Comparison of ENCODE assay signal across 2 cellular contexts in the genomic region with DNA sequence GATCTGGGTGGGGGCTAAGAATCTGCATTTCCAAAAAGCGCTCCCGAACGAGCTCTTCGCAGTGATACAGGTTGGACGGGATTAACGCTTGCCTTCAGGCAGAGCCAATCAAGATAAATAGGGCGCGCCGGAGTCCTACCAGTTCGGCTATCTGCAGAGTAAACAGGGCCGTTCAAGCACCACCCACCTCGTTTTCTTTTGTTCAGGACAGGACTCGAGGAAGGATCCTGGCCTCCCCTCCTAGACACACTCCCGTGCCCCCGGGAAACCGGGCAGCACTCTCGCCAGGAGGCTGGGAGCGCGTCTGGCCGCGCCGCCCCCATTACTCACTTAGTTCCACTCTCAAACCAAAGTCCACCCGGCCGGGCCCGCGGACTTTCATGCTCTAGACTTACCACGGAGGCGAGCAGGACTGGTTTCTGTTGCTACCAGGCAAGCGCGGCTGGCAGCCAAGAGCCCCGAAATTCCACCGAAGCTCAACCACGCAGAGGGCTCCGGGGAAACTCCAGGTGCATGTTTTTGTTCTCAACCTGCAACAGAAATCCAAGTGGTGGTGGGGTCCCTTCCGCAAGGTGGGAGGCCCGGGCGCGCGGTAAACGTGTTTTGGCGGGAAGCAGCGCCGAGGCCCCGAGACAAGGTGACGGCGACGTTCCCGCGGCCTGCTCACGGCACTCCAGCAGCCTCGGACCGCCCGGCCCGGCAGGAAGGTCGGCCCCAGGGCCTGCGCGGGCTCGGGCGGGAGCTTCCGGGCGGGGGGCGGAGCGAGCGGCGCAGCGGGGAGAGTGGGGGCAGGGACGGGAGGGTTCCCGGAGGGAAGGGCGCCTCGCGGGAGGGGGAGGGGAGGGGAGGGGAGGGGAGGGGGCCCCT.
TF ChIP-seq lines count a peak whose summit lies in the region.

No MANE protein-coding gene starts in this region.

TF ChIP-seq in A549, 52 proteins besides CTCF, POLR2A, EP300 and RAD21 (continued from another document):
- TF ChIP-seq HOXA7 (CRISPR knock-in tag; IDR thresholded peaks at IDR 0.05), result no peak
- 0 out of 2 replicates have a peak, but pooled peaks have one; percentile 16 for TF ChIP-seq RNF2 (IDR thresholded peaks at IDR 0.05; ENCODE audit: borderline replicate concordance, low read depth)
- TF ChIP-seq, protein P1, sequence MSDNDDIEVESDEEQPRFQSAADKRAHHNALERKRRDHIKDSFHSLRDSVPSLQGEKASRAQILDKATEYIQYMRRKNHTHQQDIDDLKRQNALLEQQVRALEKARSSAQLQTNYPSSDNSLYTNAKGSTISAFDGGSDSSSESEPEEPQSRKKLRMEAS (IDR thresholded peaks at IDR 0.05), result peak; percentile 63
- TF ChIP-seq NR3C1 (IDR thresholded peaks at IDR 0.05), result no peak
- TF ChIP-seq, protein P2, sequence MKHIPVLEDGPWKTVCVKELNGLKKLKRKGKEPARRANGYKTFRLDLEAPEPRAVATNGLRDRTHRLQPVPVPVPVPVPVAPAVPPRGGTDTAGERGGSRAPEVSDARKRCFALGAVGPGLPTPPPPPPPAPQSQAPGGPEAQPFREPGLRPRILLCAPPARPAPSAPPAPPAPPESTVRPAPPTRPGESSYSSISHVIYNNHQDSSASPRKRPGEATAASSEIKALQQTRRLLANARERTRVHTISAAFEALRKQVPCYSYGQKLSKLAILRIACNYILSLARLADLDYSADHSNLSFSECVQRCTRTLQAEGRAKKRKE (CRISPR knock-in tag; IDR thresholded peaks at IDR 0.05; ENCODE audit: low read depth), result peak; percentile 60; the same call in 1 of the 2 replicates
- 0 out of 2 replicates have a peak, but pooled peaks have one; percentile 34 for TF ChIP-seq HOXB13 (CRISPR knock-in tag; IDR thresholded peaks at IDR 0.05; ENCODE audit: low read depth)
- no peak for TF ChIP-seq MAZ (IDR thresholded peaks at IDR 0.05; ENCODE audit: borderline replicate concordance, low read depth, low read length)
- TF ChIP-seq TP53 (CRISPR knock-in tag; IDR thresholded peaks at IDR 0.05), result peak; percentile 63; the same call in 1 of the 2 replicates
- no peak for TF ChIP-seq CBX8 (IDR thresholded peaks at IDR 0.05)

TF ChIP-seq in H1, 55 proteins besides CTCF, POLR2A, EP300 and RAD21 (continued from another document):
- TF ChIP-seq JUN (IDR thresholded peaks at IDR 0.05; ENCODE audit: low read depth, low read length) (no peak), RFX5 (IDR thresholded peaks at IDR 0.05; ENCODE audit: borderline replicate concordance, low read depth, low read length) (no peak), HDAC2 (IDR thresholded peaks at IDR 0.05; ENCODE audit: borderline replicate concordance in 1 of 2, low read depth in 2 of 2, low read length in 2 of 2) (no peak), KDM1A (IDR thresholded peaks at IDR 0.05; ENCODE audit: borderline replicate concordance, low read length) (no peak), SAP30 (IDR thresholded peaks at IDR 0.05; ENCODE audit: insufficient read depth, insufficient replicate concordance, low read length) (no peak), ASH2L (IDR thresholded peaks at IDR 0.05; ENCODE audit: low read length) (no peak), PHF8 (conservative IDR thresholded peaks at IDR 0.05; ENCODE audit: low read depth, low read length) (peak; percentile 29), MAFK (IDR thresholded peaks at IDR 0.05; ENCODE audit: low read depth, low read length) (no peak), GABPA (IDR thresholded peaks at IDR 0.05; ENCODE audit: borderline replicate concordance, insufficient read depth, low read length) (no peak), BRCA1 (IDR thresholded peaks at IDR 0.05; ENCODE audit: low read depth, low read length) (no peak), FOSL1 (IDR thresholded peaks at IDR 0.05; ENCODE audit: insufficient read depth, low read depth, low read length) (no peak), GTF2F1 (IDR thresholded peaks at IDR 0.05; ENCODE audit: borderline replicate concordance, low read depth, low read length) (no peak), RXRA (IDR thresholded peaks at IDR 0.05; ENCODE audit: insufficient read depth, low read depth, low read length) (no peak), NRF1 (IDR thresholded peaks at IDR 0.05; ENCODE audit: low read depth, low read length) (no peak), TEAD4 (IDR thresholded peaks at IDR 0.05; ENCODE audit: low read depth, low read length) (no peak), RBBP5 (IDR thresholded peaks at IDR 0.05; ENCODE audit: borderline replicate concordance, low read depth, low read length) (no peak), CTBP2 (IDR thresholded peaks at IDR 0.05; ENCODE audit: borderline replicate concordance, insufficient read depth, insufficient read length, low read length) (no peak), TBP (IDR thresholded peaks at IDR 0.05; ENCODE audit: low read depth, low read length) (peak; percentile 55; the same call in 1 of the 2 replicates), CREB1 (IDR thresholded peaks at IDR 0.05) (no peak), KDM5A (IDR thresholded peaks at IDR 0.05; ENCODE audit: low read length) (no peak), SRF (IDR thresholded peaks at IDR 0.05; ENCODE audit: low read depth, low read length) (no peak), CHD1 (IDR thresholded peaks at IDR 0.05; ENCODE audit: low read depth, low read length) (no peak), CHD2 (IDR thresholded peaks at IDR 0.05; ENCODE audit: low read length) (no peak), SP2 (IDR thresholded peaks at IDR 0.05; ENCODE audit: low read length) (no peak), SIX5 (IDR thresholded peaks at IDR 0.05; ENCODE audit: low read depth, low read length) (no peak), BACH1 (IDR thresholded peaks at IDR 0.05; ENCODE audit: low read length) (no peak), EGR1 (IDR thresholded peaks at IDR 0.05; ENCODE audit: borderline replicate concordance, low read depth, low read length) (no peak), TAF7 (optimal IDR thresholded peaks at IDR 0.05; ENCODE audit: borderline replicate concordance, low read depth, low read length) (peak; percentile 5), SP1 (IDR thresholded peaks at IDR 0.05; ENCODE audit: low read depth, low read length) (0 out of 2 replicates have a peak, but pooled peaks have one; percentile 3), CBX5 (IDR thresholded peaks at IDR 0.05; ENCODE audit: low read depth, low read length) (no peak), KDM4A (IDR thresholded peaks at IDR 0.05; ENCODE audit: low read depth, low read length, severe bottlenecking) (peak; percentile 13), SP4 (IDR thresholded peaks at IDR 0.05; ENCODE audit: low read length) (no peak), CEBPB (IDR thresholded peaks at IDR 0.05; ENCODE audit: low read depth, low read length) (no peak), TCF12 (IDR thresholded peaks at IDR 0.05; ENCODE audit: low read depth, low read length) (no peak), CBX8 (IDR thresholded peaks at IDR 0.05; ENCODE audit: borderline replicate concordance, low read depth, low read length) (no peak)
- TF ChIP-seq, protein P3, sequence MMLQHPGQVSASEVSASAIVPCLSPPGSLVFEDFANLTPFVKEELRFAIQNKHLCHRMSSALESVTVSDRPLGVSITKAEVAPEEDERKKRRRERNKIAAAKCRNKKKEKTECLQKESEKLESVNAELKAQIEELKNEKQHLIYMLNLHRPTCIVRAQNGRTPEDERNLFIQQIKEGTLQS (IDR thresholded peaks at IDR 0.05; ENCODE audit: insufficient read depth, low read depth, low read length), result no peak
- TF ChIP-seq, protein P1 (IDR thresholded peaks at IDR 0.05), result peak; percentile 70
- TF ChIP-seq, protein P4, sequence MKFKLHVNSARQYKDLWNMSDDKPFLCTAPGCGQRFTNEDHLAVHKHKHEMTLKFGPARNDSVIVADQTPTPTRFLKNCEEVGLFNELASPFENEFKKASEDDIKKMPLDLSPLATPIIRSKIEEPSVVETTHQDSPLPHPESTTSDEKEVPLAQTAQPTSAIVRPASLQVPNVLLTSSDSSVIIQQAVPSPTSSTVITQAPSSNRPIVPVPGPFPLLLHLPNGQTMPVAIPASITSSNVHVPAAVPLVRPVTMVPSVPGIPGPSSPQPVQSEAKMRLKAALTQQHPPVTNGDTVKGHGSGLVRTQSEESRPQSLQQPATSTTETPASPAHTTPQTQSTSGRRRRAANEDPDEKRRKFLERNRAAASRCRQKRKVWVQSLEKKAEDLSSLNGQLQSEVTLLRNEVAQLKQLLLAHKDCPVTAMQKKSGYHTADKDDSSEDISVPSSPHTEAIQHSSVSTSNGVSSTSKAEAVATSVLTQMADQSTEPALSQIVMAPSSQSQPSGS (IDR thresholded peaks at IDR 0.05; ENCODE audit: low read length), result no peak
- TF ChIP-seq, protein P5, sequence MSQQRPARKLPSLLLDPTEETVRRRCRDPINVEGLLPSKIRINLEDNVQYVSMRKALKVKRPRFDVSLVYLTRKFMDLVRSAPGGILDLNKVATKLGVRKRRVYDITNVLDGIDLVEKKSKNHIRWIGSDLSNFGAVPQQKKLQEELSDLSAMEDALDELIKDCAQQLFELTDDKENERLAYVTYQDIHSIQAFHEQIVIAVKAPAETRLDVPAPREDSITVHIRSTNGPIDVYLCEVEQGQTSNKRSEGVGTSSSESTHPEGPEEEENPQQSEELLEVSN (IDR thresholded peaks at IDR 0.05), result peak; percentile 94
TF ChIP-seq in H1: peak in this region for 10.
